Comparison of ENCODE assay signal across 9 cellular contexts in the genomic region with DNA sequence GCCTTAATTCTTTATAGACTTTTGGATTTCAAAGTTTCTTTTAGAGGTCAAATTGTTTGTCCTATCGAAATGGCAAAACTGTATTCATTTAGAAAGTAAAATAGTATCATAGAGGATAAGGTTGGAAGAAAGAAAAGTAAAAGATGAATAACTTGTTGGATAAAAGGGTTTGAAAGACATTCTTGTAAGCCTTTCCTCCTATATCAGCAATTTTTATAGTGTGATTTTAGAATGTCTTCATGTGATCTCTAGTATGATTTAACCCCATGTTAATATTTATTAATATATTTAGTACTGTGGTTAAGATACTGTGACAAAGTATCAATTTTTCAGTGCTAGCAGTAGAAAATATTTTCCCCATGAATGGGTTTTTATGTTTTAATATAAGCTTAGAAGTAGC. TPM values are rescaled to one million over a fixed set of nuclear protein-coding genes. Genes with fewer than 3 reads are reported as not detected.
DNase-seq lines count a peak whose midpoint lies in the region; ATAC-seq and TF ChIP-seq lines count a peak whose summit lies in the region.
"Had no signal": no experiment of that assay in that cellular context is flagged by ENCODE, and none has a peak within 500 bp of the region (broad histone marks: within the 10 kb centered on the region; RNA-seq: fewer than 3 reads in every experiment).

No MANE protein-coding gene starts in this region.

- peak overlapping the region; percentile 99 for H3K4me3 Mint-ChIP-seq in activated naive CD8-positive, alpha-beta T cell treated with anti-CD3 and anti-CD28 coated beads, Interleukin-2, amount 50 U/mL, for 24 hours

- no peak overlapping the region for H3K4me3 ChIP-seq in right atrium auricular region
- H3K4me3 ChIP-seq in mucosa of rectum (ENCODE audit: low read length in 2 of 2), result peak overlapping the region; percentile 45 to 96
- peak overlapping the region in 1 of 2 donors; percentile 43 for H3K4me3 ChIP-seq in aorta (ENCODE audit: low read length in 2 of 2)

- H3K9ac ChIP-seq in mucosa of rectum (ENCODE audit: low read depth in 1 of 2, low read length in 2 of 2), result peak overlapping the region; percentile 44 to 100

- H3K27me3 ChIP-seq in right atrium auricular region (no peaks in the 10 kb centered on the region), mucosa of rectum (ENCODE audit: control insufficient read depth in 2 of 2, insufficient read depth in 2 of 2, low read length in 2 of 2) (no peaks in the 10 kb centered on the region), aorta (ENCODE audit: control insufficient read depth in 1 of 2, insufficient read depth in 2 of 2, low read length in 1 of 2) (no peaks in the 10 kb centered on the region)

- H3K4me1 ChIP-seq in right atrium auricular region (peaks cover 0 to 44% of the 10 kb centered on the region in 2 donors), mucosa of rectum (ENCODE audit: control insufficient read depth in 2 of 2, insufficient read depth in 2 of 2, low read length in 2 of 2) (peaks cover 17 to 27% of the 10 kb centered on the region in 2 donors), aorta (ENCODE audit: control insufficient read depth in 1 of 2, insufficient read depth in 2 of 2, low read length in 2 of 2) (no peaks in the 10 kb centered on the region)

- peaks cover 63% of the 10 kb centered on the region for H3K36me3 Mint-ChIP-seq in activated naive CD8-positive, alpha-beta T cell treated with anti-CD3 and anti-CD28 coated beads, Interleukin-2, amount 50 U/mL, for 24 hours (ENCODE audit: low read depth)

- H3K9me3 ChIP-seq in right atrium auricular region (no peaks in the 10 kb centered on the region), mucosa of rectum (ENCODE audit: control insufficient read depth in 2 of 2, low read length in 2 of 2) (no peaks in the 10 kb centered on the region), aorta (ENCODE audit: control insufficient read depth, low read length) (no peaks in the 10 kb centered on the region)

- ATAC-seq in Right ventricle myocardium inferior, result no peak
- ATAC-seq in activated naive CD8-positive, alpha-beta T cell treated with anti-CD3 and anti-CD28 coated beads, Interleukin-2, amount 50 U/mL, for 24 hours, result no peak
- no peak for ATAC-seq in GM18502 (IDR thresholded peaks at IDR 0.05; ENCODE audit: poor library complexity, unreplicated experiment)
- no peak for ATAC-seq in aorta (ENCODE audit: low FRiP score)

- no peak for TF ChIP-seq CTCF in right atrium auricular region (IDR thresholded peaks at IDR 0.05)

- intact Hi-C loops in Right ventricle myocardium inferior (cut with DNase I), result no loop called here
- intact Hi-C loops in aorta (cut with DNase I), result loop anchor here in 1 of 2 donors (10.0 kb wide), 1 partner anchor 107 kb away; no protein-coding TSS in a partner anchor

- DNase-seq in right atrium auricular region (ENCODE audit: low spot score) (no peak), Right ventricle myocardium inferior (ENCODE audit: missing footprints) (no peak), occipital lobe (lab: John Stamatoyannopoulos, UW) (no peak), aorta (no peak), GDM1 (lab: John Stamatoyannopoulos, UW) (no peak)
- DNase-seq in activated naive CD8-positive, alpha-beta T cell treated with anti-CD3 and anti-CD28 coated beads, Interleukin-2, amount 50 U/mL, for 24 hours, result no peak
- DNase-seq: activated effector memory CD4-positive, alpha-beta T cell treated with Interleukin-2 at 50 U/mL for 16 hours had no signal

- peaks cover 3% of the 10 kb centered on the region for H3K9me3 Mint-ChIP-seq in activated naive CD8-positive, alpha-beta T cell treated with anti-CD3 and anti-CD28 coated beads, Interleukin-2, amount 50 U/mL, for 24 hours

- peaks cover 3% of the 10 kb centered on the region for H3K27me3 Mint-ChIP-seq in activated naive CD8-positive, alpha-beta T cell treated with anti-CD3 and anti-CD28 coated beads, Interleukin-2, amount 50 U/mL, for 24 hours

- H3K27ac ChIP-seq in right atrium auricular region, result peak overlapping the region; percentile 47 to 60
- H3K27ac ChIP-seq in mucosa of rectum (ENCODE audit: low read depth in 2 of 2, low read length in 2 of 2), result peak overlapping the region in 1 of 2 donors; percentile 29
- no peak overlapping the region for H3K27ac ChIP-seq in aorta (ENCODE audit: low read depth in 1 of 2, low read length in 2 of 2)

- peaks cover 52% of the 10 kb centered on the region for H3K4me1 Mint-ChIP-seq in activated naive CD8-positive, alpha-beta T cell treated with anti-CD3 and anti-CD28 coated beads, Interleukin-2, amount 50 U/mL, for 24 hours

- H3K27ac Mint-ChIP-seq in activated naive CD8-positive, alpha-beta T cell treated with anti-CD3 and anti-CD28 coated beads, Interleukin-2, amount 50 U/mL, for 24 hours, result peak overlapping the region; percentile 99

- 43 to 45% methylated on average over 1 of the region's 1 CpG for WGBS in aorta, 2 donors

- peaks cover 21% of the 10 kb centered on the region for H3K36me3 ChIP-seq in right atrium auricular region
- peaks cover 11 to 13% of the 10 kb centered on the region in 2 donors for H3K36me3 ChIP-seq in mucosa of rectum (ENCODE audit: control insufficient read depth in 2 of 2, insufficient read depth in 2 of 2, low read length in 2 of 2)
- H3K36me3 ChIP-seq in aorta (ENCODE audit: control insufficient read depth in 1 of 2, insufficient read depth in 2 of 2, low read length in 1 of 2), result no peaks in the 10 kb centered on the region

RNA-seq across cellular contexts. Expression of a gene that starts 4.5 kb away (rescaled TPM):
- 10 to 100 TPM; 21.4 to 25.1 TPM for total RNA-seq in right atrium auricular region
- total RNA-seq in Right ventricle myocardium inferior, result 25.1 TPM
- total RNA-seq in occipital lobe, result 61.3 TPM
- 10 to 100 TPM; 56.3 to 64.0 TPM for total RNA-seq in aorta
- polyA plus RNA-seq in aorta, result 10 to 100 TPM; 26.8 to 45.5 TPM

RNA-seq across cellular contexts. Expression of a gene that starts 44.8 kb away (rescaled TPM):
- total RNA-seq in right atrium auricular region (10 to 100 TPM; 43.9 to 45.2 TPM), Right ventricle myocardium inferior (60.5 TPM), occipital lobe (145 TPM), aorta (10 to 100 TPM; 70.7 to 75.8 TPM)
- 10 to 100 TPM; 27.2 to 34.6 TPM for polyA plus RNA-seq in aorta

Comparison
In these comparisons a context has a peak if more than half of its experiments do, and no peak if none do; other contexts are left out.
1. H3K27ac ChIP-seq: peak in right atrium auricular region (2 of 2); none in aorta (0 of 2).
2. H3K4me3 ChIP-seq: peak in mucosa of rectum (2 of 2); none in right atrium auricular region (0 of 2).